In the genomic region with DNA sequence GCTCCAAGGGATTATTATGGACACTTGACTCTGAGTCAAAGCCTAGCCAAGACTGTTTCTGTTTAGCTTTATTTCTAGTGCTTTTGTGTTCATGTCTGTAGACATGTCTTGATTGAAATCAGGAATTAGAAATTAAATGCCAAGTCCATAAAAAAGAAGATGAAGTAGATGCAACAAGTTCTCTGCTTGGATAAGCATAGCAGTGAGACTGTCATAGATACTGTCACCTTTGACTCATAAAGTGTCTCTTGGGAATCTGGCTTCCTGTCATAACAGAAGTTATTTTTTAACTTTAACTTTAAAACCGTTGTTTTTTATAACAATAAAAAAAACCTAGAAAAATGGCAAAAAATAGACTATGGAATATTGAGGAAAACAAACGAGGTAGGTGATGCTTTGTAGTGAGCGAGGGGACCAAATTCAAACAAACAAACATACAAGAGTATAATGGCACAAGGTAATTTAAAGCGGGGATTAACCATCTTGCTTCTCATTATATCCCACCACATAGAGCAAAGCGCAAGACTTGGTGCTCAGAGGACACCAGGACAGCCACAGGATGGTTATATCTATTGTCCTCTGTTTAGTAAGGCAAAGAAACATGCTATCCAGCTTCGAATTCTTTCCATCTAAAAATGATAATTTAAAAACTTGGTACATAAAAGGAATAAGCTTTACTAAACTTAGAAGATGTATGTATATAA, we compare ENCODE assay signal across 12 cellular contexts.
DNase-seq lines count a peak whose midpoint lies in the region; ATAC-seq and TF ChIP-seq lines count a peak whose summit lies in the region.
"Had no signal": no experiment of that assay in that cellular context is flagged by ENCODE, and none has a peak within 500 bp of the region (broad histone marks: within the 10 kb centered on the region; RNA-seq: fewer than 3 reads in every experiment).

No MANE protein-coding gene starts in this region.

- H3K4me1 Mint-ChIP-seq in activated CD4-positive, alpha-beta memory T cell treated with anti-CD3 and anti-CD28 coated beads for 36 hours (ENCODE audit: low read depth) = peaks cover 75% of the 10 kb centered on the region
- peaks cover 50% of the 10 kb centered on the region for H3K4me1 Mint-ChIP-seq in CD8-positive, alpha-beta T cell (ENCODE audit: low read depth)

- peak; percentile 29 for ATAC-seq in GM18498 (IDR thresholded peaks at IDR 0.05; ENCODE audit: unreplicated experiment)
- peak; percentile 57 for ATAC-seq in GM19452 (IDR thresholded peaks at IDR 0.05; ENCODE audit: unreplicated experiment)
- ATAC-seq in HG02981 (IDR thresholded peaks at IDR 0.05; ENCODE audit: unreplicated experiment) = peak; percentile 35
- ATAC-seq in CD8-positive, alpha-beta T cell = no peak

- POLR2A ChIA-PET in activated CD4-positive, alpha-beta memory T cell treated with anti-CD3 and anti-CD28 coated beads for 36 hours (lab: Charles Lee) = interaction anchor here (0.8 to 5.0 kb wide), 5 partner anchors 15 to 99 kb away, joined by 3 to 60 read pairs (median 5); no protein-coding TSS in a partner anchor
- POLR2A ChIA-PET in CD8-positive, alpha-beta T cell (lab: Charles Lee) = no interaction called here

- no peak overlapping the region for H3K27ac ChIP-seq in CD8-positive, alpha-beta T cell (ENCODE audit: low read depth, low read length)
- H3K27ac ChIP-seq in dorsolateral prefrontal cortex = no peak overlapping the region
- H3K27ac ChIP-seq: SK-N-MC had no signal

- intact Hi-C loops in activated CD4-positive, alpha-beta memory T cell treated with anti-CD3 and anti-CD28 coated beads for 36 hours (cut with micrococcal nuclease) = no loop called here
- intact Hi-C loops in CD8-positive, alpha-beta T cell (cut with DNase I, micrococcal nuclease) = loop anchor here in 1 of 2 experiments (2.0 kb wide), 1 partner anchor 16 kb away; no protein-coding TSS in a partner anchor
- intact Hi-C loops in dorsolateral prefrontal cortex (cut with DNase I) = no loop called here

- H3K27ac Mint-ChIP-seq in activated CD4-positive, alpha-beta memory T cell treated with anti-CD3 and anti-CD28 coated beads for 36 hours = peak overlapping the region; percentile 71
- no peak overlapping the region for H3K27ac Mint-ChIP-seq in CD8-positive, alpha-beta T cell

- H3K4me3 ChIP-seq in CD8-positive, alpha-beta T cell (ENCODE audit: low read depth, low read length) = no peak overlapping the region
- no peak overlapping the region for H3K4me3 ChIP-seq in dorsolateral prefrontal cortex
- H3K4me3 ChIP-seq: lung, SK-N-MC had no signal

- H3K36me3 ChIP-seq in CD8-positive, alpha-beta T cell (ENCODE audit: insufficient read depth, low read length) = no peaks in the 10 kb centered on the region

- peaks cover 3% of the 10 kb centered on the region for H3K4me1 ChIP-seq in CD8-positive, alpha-beta T cell (ENCODE audit: insufficient read depth, low read length)

- H3K9me3 Mint-ChIP-seq in activated CD4-positive, alpha-beta memory T cell treated with anti-CD3 and anti-CD28 coated beads for 36 hours = peaks cover 3% of the 10 kb centered on the region
- H3K9me3 Mint-ChIP-seq in CD8-positive, alpha-beta T cell = peaks cover 4% of the 10 kb centered on the region

- CTCF ChIA-PET in activated CD4-positive, alpha-beta memory T cell treated with anti-CD3 and anti-CD28 coated beads for 36 hours (lab: Charles Lee) = interaction anchor here (1.2 to 1.5 kb wide), 4 partner anchors 10 to 73 kb away, joined by 3 to 7 read pairs (median 4); no protein-coding TSS in a partner anchor
- CTCF ChIA-PET in CD8-positive, alpha-beta T cell (lab: Charles Lee) = no interaction called here

- H3K36me3 Mint-ChIP-seq in activated CD4-positive, alpha-beta memory T cell treated with anti-CD3 and anti-CD28 coated beads for 36 hours = peaks cover 30% of the 10 kb centered on the region
- H3K36me3 Mint-ChIP-seq in CD8-positive, alpha-beta T cell = peaks cover 31% of the 10 kb centered on the region

- no peak for DNase-seq in activated CD4-positive, alpha-beta memory T cell treated with anti-CD3 and anti-CD28 coated beads for 36 hours
- no peak for DNase-seq in CD1c-positive myeloid dendritic cell (ENCODE audit: extremely low spot score)
- no peak for DNase-seq in cortex of kidney (lab: John Stamatoyannopoulos, UW)
- no peak for DNase-seq in CD8-positive, alpha-beta T cell
- no peak for DNase-seq in dorsolateral prefrontal cortex
- DNase-seq: DMS 273 treated with DMSO at 0.1 percent for 48 hours, NCI-H226 had no signal

- H3K27me3 ChIP-seq in CD8-positive, alpha-beta T cell (ENCODE audit: insufficient read depth, low read length) = no peaks in the 10 kb centered on the region
- no peaks in the 10 kb centered on the region for H3K27me3 ChIP-seq in dorsolateral prefrontal cortex

- no peak for TF ChIP-seq CTCF in CD8-positive, alpha-beta T cell (IDR thresholded peaks at IDR 0.05)
- no peak for TF ChIP-seq CTCF in dorsolateral prefrontal cortex (IDR thresholded peaks at IDR 0.05 in 54 of 56, conservative IDR thresholded peaks at IDR 0.05 in 2 of 56; ENCODE audit: low read depth in 1 of 56, partially characterized antibody in 56 of 56)

- no peaks in the 10 kb centered on the region for H3K9me3 ChIP-seq in CD8-positive, alpha-beta T cell (ENCODE audit: low read length)

- no peaks in the 10 kb centered on the region for H3K27me3 Mint-ChIP-seq in activated CD4-positive, alpha-beta memory T cell treated with anti-CD3 and anti-CD28 coated beads for 36 hours
- H3K27me3 Mint-ChIP-seq in CD8-positive, alpha-beta T cell (ENCODE audit: low read depth) = no peaks in the 10 kb centered on the region

- no peak overlapping the region for H3K4me3 Mint-ChIP-seq in activated CD4-positive, alpha-beta memory T cell treated with anti-CD3 and anti-CD28 coated beads for 36 hours
- H3K4me3 Mint-ChIP-seq in CD8-positive, alpha-beta T cell = no peak overlapping the region
